Comparison of ENCODE assay signal across 9 cellular contexts in genomic region chr12:75814856-75815754, GRCh38.
DNase-seq lines count a peak whose midpoint lies in the region; ATAC-seq lines count a peak whose summit lies in the region.
"Had no signal": no experiment of that assay in that cellular context is flagged by ENCODE, and none has a peak within 500 bp of the region (broad histone marks: within the 10 kb centered on the region; RNA-seq: fewer than 3 reads in every experiment).

No MANE protein-coding gene starts in this region.

- H3K36me3 ChIP-seq in SJSA1 = no peaks in the 10 kb centered on the region

- DNase-seq in CD1c-positive myeloid dendritic cell (ENCODE audit: extremely low spot score) = peak; percentile 40
- DNase-seq in GOT3 (lab: John Stamatoyannopoulos, UW) = peak; percentile 100
- peak; percentile 47 to 61 for DNase-seq in SJSA1 (ENCODE audit: low read depth in 1 of 2, low spot score in 2 of 2)
- peak; percentile 97 for DNase-seq in fibroblast of the conjunctiva (ENCODE audit: low read depth)
- peak; percentile 94 for DNase-seq in pulmonary artery endothelial cell (ENCODE audit: low read depth, low spot score)
- DNase-seq in effector CD8-positive, alpha-beta T cell (lab: John Stamatoyannopoulos, UW) = no peak
- DNase-seq in NCI-H128 (lab: John Stamatoyannopoulos, UW; ENCODE audit: unreplicated experiment) = no peak

- no peaks in the 10 kb centered on the region for H3K9me3 ChIP-seq in SJSA1 (replicated peaks)

- no peaks in the 10 kb centered on the region for H3K27me3 ChIP-seq in SJSA1 (replicated peaks)

- H3K4me3 ChIP-seq in SJSA1 = no peak overlapping the region

- ATAC-seq in HG03159 (IDR thresholded peaks at IDR 0.05; ENCODE audit: unreplicated experiment) = no peak

- peak overlapping the region; percentile 47 for H3K27ac ChIP-seq in SJSA1
- H3K27ac ChIP-seq: HL-60 had no signal

- peaks cover 28% of the 10 kb centered on the region for H3K4me1 ChIP-seq in SJSA1 (replicated peaks)

Comparison
In these comparisons a context has a peak if more than half of its experiments do, and no peak if none do; other contexts are left out.
1. DNase-seq: peak in CD1c-positive myeloid dendritic cell (single experiment), GOT3 (single experiment), SJSA1 (2 of 2), fibroblast of the conjunctiva (single experiment) and pulmonary artery endothelial cell (single experiment); none in effector CD8-positive, alpha-beta T cell (single experiment) and NCI-H128 (single experiment).